Comparison of ENCODE assay signal across 1 cellular context in genomic region chr12:116358850-116359761, GRCh38.
TF ChIP-seq lines count a peak whose summit lies in the region.

No MANE protein-coding gene starts in this region.

TF ChIP-seq in K562, 482 proteins besides CTCF, POLR2A, EP300 and RAD21 (continued from another document and continues in another):
- TF ChIP-seq RREB1 (CRISPR knock-in tag; IDR thresholded peaks at IDR 0.05) (no peak), POLR2H (tag; IDR thresholded peaks at IDR 0.05; ENCODE audit: low read depth) (peak; percentile 67), ZMIZ1 (IDR thresholded peaks at IDR 0.05; ENCODE audit: low read depth in 2 of 2, low read length in 2 of 2) (no peak), SNIP1 (IDR thresholded peaks at IDR 0.05; ENCODE audit: low read depth) (no peak), NUFIP1 (IDR thresholded peaks at IDR 0.05; ENCODE audit: partially characterized antibody) (no peak), SRSF7 (optimal IDR thresholded peaks at IDR 0.05; ENCODE audit: low read depth, low read length) (no peak), DEAF1 (CRISPR knock-in tag; IDR thresholded peaks at IDR 0.05) (no peak), RBM17 (IDR thresholded peaks at IDR 0.05; ENCODE audit: borderline replicate concordance, low read depth, low read length) (no peak), E2F6 (IDR thresholded peaks at IDR 0.05; ENCODE audit: borderline replicate concordance in 1 of 2, extremely low read depth in 1 of 2, insufficient read depth in 1 of 2, insufficient read length in 1 of 2, low read depth in 1 of 2, low read length in 1 of 2, poor library complexity in 1 of 2, severe bottlenecking in 1 of 2) (no peak), HINFP (tag; conservative IDR thresholded peaks at IDR 0.05; ENCODE audit: low read depth) (no peak), ZBTB11 (CRISPR knock-in tag; IDR thresholded peaks at IDR 0.05) (peak in 1 of 3 experiments; percentile 59; a peak in 1 of 6 replicates), RBM34 (IDR thresholded peaks at IDR 0.05; ENCODE audit: borderline replicate concordance, insufficient read depth, low read length) (no peak), ZBTB17 (CRISPR knock-in tag; IDR thresholded peaks at IDR 0.05) (no peak), ZNF280A (IDR thresholded peaks at IDR 0.05; ENCODE audit: low read depth, partially characterized antibody) (no peak), ZNF79 (CRISPR knock-in tag; IDR thresholded peaks at IDR 0.05; ENCODE audit: low read depth) (no peak), KAT2B (IDR thresholded peaks at IDR 0.05; ENCODE audit: low read depth, low read length) (no peak), HMG20A (CRISPR knock-in tag; conservative IDR thresholded peaks at IDR 0.05) (no peak), ZNF445 (CRISPR knock-in tag; IDR thresholded peaks at IDR 0.05; ENCODE audit: low read depth) (no peak), TBP (optimal IDR thresholded peaks at IDR 0.05; ENCODE audit: low read depth, low read length) (peak; percentile 85), THRAP3 (IDR thresholded peaks at IDR 0.05; ENCODE audit: borderline replicate concordance) (no peak), USF1 (CRISPR knock-in tag; IDR thresholded peaks at IDR 0.05) (no peak), GATA2 (CRISPR knock-in tag; IDR thresholded peaks at IDR 0.05) (no peak), PTBP1 (IDR thresholded peaks at IDR 0.05; ENCODE audit: low read depth, low read length) (peak; percentile 89; the same call in 1 of the 2 replicates), SAFB2 (IDR thresholded peaks at IDR 0.05; ENCODE audit: borderline replicate concordance, low read depth, low read length, severe bottlenecking) (no peak), GATAD2A (IDR thresholded peaks at IDR 0.05) (no peak), CBX2 (IDR thresholded peaks at IDR 0.05; ENCODE audit: insufficient read depth, low read length, poor library complexity, severe bottlenecking) (no peak), HNRNPLL (IDR thresholded peaks at IDR 0.05; ENCODE audit: low read depth, low read length, poor library complexity, severe bottlenecking) (no peak), SAP30 (IDR thresholded peaks at IDR 0.05; ENCODE audit: borderline replicate concordance, insufficient read depth, low read depth, low read length, poor library complexity, severe bottlenecking) (no peak), ZNF124 (CRISPR knock-in tag; IDR thresholded peaks at IDR 0.05) (no peak), BCLAF1 (IDR thresholded peaks at IDR 0.05; ENCODE audit: borderline replicate concordance in 1 of 2, control insufficient read depth in 1 of 2, low read depth in 2 of 2, low read length in 1 of 2) (no peak), RBM22 (IDR thresholded peaks at IDR 0.05; ENCODE audit: low read depth, low read length, poor library complexity, severe bottlenecking) (no peak), KLF6 (CRISPR knock-in tag; IDR thresholded peaks at IDR 0.05; ENCODE audit: borderline replicate concordance) (0 out of 2 replicates have a peak, but pooled peaks have one; percentile 12)
